ENCODE assay signal across 9 cellular contexts in the genomic region with DNA sequence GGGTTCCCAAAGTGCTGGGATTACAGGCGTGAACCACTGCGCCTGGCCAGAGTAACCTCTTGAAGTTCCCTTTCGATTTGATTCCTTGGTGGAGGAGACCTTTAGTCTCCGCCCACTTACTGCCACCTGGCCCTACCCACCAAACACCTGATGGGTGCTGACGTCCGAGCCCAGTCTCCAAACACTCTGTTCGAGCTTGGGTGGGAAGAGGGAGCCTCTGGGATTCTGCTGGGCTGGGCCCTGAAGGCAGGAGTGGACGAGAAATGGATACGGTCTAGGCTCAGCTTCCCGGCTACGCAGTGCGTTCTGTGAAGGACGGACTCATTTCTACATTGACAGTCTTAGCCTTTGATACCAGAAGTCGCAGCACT. TPM values are rescaled to one million over a fixed set of nuclear protein-coding genes. Genes with fewer than 3 reads are reported as not detected.
DNase-seq lines count a peak whose midpoint lies in the region; ATAC-seq and TF ChIP-seq lines count a peak whose summit lies in the region.
"Had no signal": no experiment of that assay in that cellular context is flagged by ENCODE, and none has a peak within 500 bp of the region (broad histone marks: within the 10 kb centered on the region; RNA-seq: fewer than 3 reads in every experiment).

No MANE protein-coding gene starts in this region.

- H3K27me3 Mint-ChIP-seq in CD8-positive, alpha-beta T cell (ENCODE audit: low read depth), result no peaks in the 10 kb centered on the region
- H3K27me3 Mint-ChIP-seq in activated B cell treated with CpG ODN at 0.5 μM for 24 hours (peaks cover 21% of the 10 kb centered on the region), natural killer cell (ENCODE audit: low read depth in 2 of 2) (peaks cover 28 to 32% of the 10 kb centered on the region in 2 donors)

- no peaks in the 10 kb centered on the region for H3K27me3 ChIP-seq in CD8-positive, alpha-beta T cell (ENCODE audit: insufficient read depth, low read length)
- H3K27me3 ChIP-seq in MG63 (no peaks in the 10 kb centered on the region), esophagus squamous epithelium (no peaks in the 10 kb centered on the region)

- H3K36me3 Mint-ChIP-seq in CD8-positive, alpha-beta T cell, result peaks cover 4% of the 10 kb centered on the region
- H3K36me3 Mint-ChIP-seq in activated B cell treated with CpG ODN at 0.5 μM for 24 hours (ENCODE audit: low read depth), result no peaks in the 10 kb centered on the region
- H3K36me3 Mint-ChIP-seq in natural killer cell, result no peaks in the 10 kb centered on the region

- no peak overlapping the region for H3K27ac ChIP-seq in CD8-positive, alpha-beta T cell (ENCODE audit: low read depth, low read length)
- H3K27ac ChIP-seq in esophagus squamous epithelium, result peak overlapping the region; percentile 89 to 95 (median 92)
- H3K27ac ChIP-seq: HL-60 had no signal

- no peaks in the 10 kb centered on the region for H3K9me3 ChIP-seq in CD8-positive, alpha-beta T cell (ENCODE audit: low read length)
- H3K9me3 ChIP-seq in MG63, result no peaks in the 10 kb centered on the region
- H3K9me3 ChIP-seq in esophagus squamous epithelium, result no peaks in the 10 kb centered on the region

- no peaks in the 10 kb centered on the region for H3K36me3 ChIP-seq in CD8-positive, alpha-beta T cell (ENCODE audit: insufficient read depth, low read length)
- H3K36me3 ChIP-seq in MG63 (peaks cover 32% of the 10 kb centered on the region), esophagus squamous epithelium (no peaks in the 10 kb centered on the region)

- peak overlapping the region; percentile 64 for H3K4me3 ChIP-seq in CD8-positive, alpha-beta T cell (ENCODE audit: low read depth, low read length)
- H3K4me3 ChIP-seq in MG63, result peak overlapping the region; percentile 89
- peak overlapping the region; percentile 63 to 84 (median 80) for H3K4me3 ChIP-seq in esophagus squamous epithelium

- peak in 3 of 4 donors; percentile 42 to 79 (median 73) for TF ChIP-seq POLR2A in esophagus squamous epithelium (IDR thresholded peaks at IDR 0.05)

- CTCF ChIA-PET in CD8-positive, alpha-beta T cell (lab: Charles Lee), result interaction anchor here (1.0 to 3.2 kb wide), 2 partner anchors 32 to 39 kb away, joined by 4 to 13 read pairs; no protein-coding TSS in a partner anchor
- CTCF ChIA-PET in activated B cell treated with CpG ODN at 0.5 μM for 24 hours (lab: Charles Lee), result interaction anchor here (1.9 kb wide), 1 partner anchor 58 kb away, joined by 11 read pairs; no protein-coding TSS in a partner anchor

- intact Hi-C loops in CD8-positive, alpha-beta T cell (cut with DNase I, micrococcal nuclease), result loop anchor here (1.0 kb wide), 2 partner anchors 39 to 40 kb away; a partner anchor contains a TSS
- intact Hi-C loops in activated B cell treated with CpG ODN at 0.5 μM for 24 hours (cut with micrococcal nuclease), result no loop called here
- intact Hi-C loops in esophagus squamous epithelium (cut with DNase I), result no loop called here
- intact Hi-C loops in natural killer cell (cut with micrococcal nuclease), result no loop called here

- WGBS in esophagus squamous epithelium, 2 donors, result 0% methylated on average over 5 of the region's 14 CpGs; no CpG with 5 or more reads in 1 of the 2 donors

- H3K9me3 Mint-ChIP-seq in CD8-positive, alpha-beta T cell, result no peaks in the 10 kb centered on the region
- H3K9me3 Mint-ChIP-seq in activated B cell treated with CpG ODN at 0.5 μM for 24 hours (no peaks in the 10 kb centered on the region), natural killer cell (no peaks in the 10 kb centered on the region)

- peak overlapping the region; percentile 89 for H3K4me3 Mint-ChIP-seq in CD8-positive, alpha-beta T cell
- peak overlapping the region; percentile 91 for H3K4me3 Mint-ChIP-seq in activated B cell treated with CpG ODN at 0.5 μM for 24 hours
- peak overlapping the region; percentile 89 for H3K4me3 Mint-ChIP-seq in natural killer cell

- H3K27ac Mint-ChIP-seq in CD8-positive, alpha-beta T cell, result peak overlapping the region; percentile 72
- H3K27ac Mint-ChIP-seq in activated B cell treated with CpG ODN at 0.5 μM for 24 hours (peak overlapping the region; percentile 41), natural killer cell (no peak overlapping the region)

- H3K4me1 ChIP-seq in CD8-positive, alpha-beta T cell (ENCODE audit: insufficient read depth, low read length), result peaks cover 9% of the 10 kb centered on the region
- H3K4me1 ChIP-seq in esophagus squamous epithelium, result peaks cover 40 to 95% (median 78%) of the 10 kb centered on the region in 3 donors

- no peak for TF ChIP-seq CTCF in CD8-positive, alpha-beta T cell (IDR thresholded peaks at IDR 0.05)
- TF ChIP-seq CTCF in activated B cell treated with CpG ODN at 0.5 μM for 24 hours (IDR thresholded peaks at IDR 0.05) (no peak), esophagus squamous epithelium (IDR thresholded peaks at IDR 0.05) (peak in 1 of 6 experiments; percentile 5), natural killer cell (IDR thresholded peaks at IDR 0.05) (no peak)

- ATAC-seq in CD8-positive, alpha-beta T cell, result peak; percentile 10
- ATAC-seq in activated B cell treated with CpG ODN at 0.5 μM for 24 hours (ENCODE audit: low read depth) (peak; percentile 11), natural killer cell (peak in 1 of 3 donors; percentile 23), GM21737 (IDR thresholded peaks at IDR 0.05; ENCODE audit: unreplicated experiment) (no peak), HG03439 (IDR thresholded peaks at IDR 0.05; ENCODE audit: unreplicated experiment) (no peak), GM18867 (IDR thresholded peaks at IDR 0.05; ENCODE audit: unreplicated experiment) (no peak)

- peaks cover 19% of the 10 kb centered on the region for H3K4me1 Mint-ChIP-seq in CD8-positive, alpha-beta T cell (ENCODE audit: low read depth)
- peaks cover 29% of the 10 kb centered on the region for H3K4me1 Mint-ChIP-seq in activated B cell treated with CpG ODN at 0.5 μM for 24 hours
- H3K4me1 Mint-ChIP-seq in natural killer cell, result peaks cover 10 to 25% of the 10 kb centered on the region in 2 donors

- peak in 1 of 7 experiments; percentile 17 for DNase-seq in CD8-positive, alpha-beta T cell
- DNase-seq in MG63, result no peak
- no peak for DNase-seq in activated B cell treated with CpG ODN at 0.5 μM for 24 hours
- no peak for DNase-seq in esophagus squamous epithelium (lab: John Stamatoyannopoulos, UW)
- no peak for DNase-seq in natural killer cell

- POLR2A ChIA-PET in CD8-positive, alpha-beta T cell (lab: Charles Lee), result interaction anchor here (2.6 kb wide), 1 partner anchor 39 kb away, joined by 9 read pairs; a partner anchor contains a TSS
- POLR2A ChIA-PET in activated B cell treated with CpG ODN at 0.5 μM for 24 hours (lab: Charles Lee), result interaction anchor here (0.5 to 1.8 kb wide), 2 partner anchors 39 to 718 kb away, joined by 4 to 5 read pairs; no protein-coding TSS in a partner anchor

RNA-seq across cellular contexts. Expression of a gene that starts 0.9 kb away (rescaled TPM):
- 1 to 10 TPM; 1.6 to 2.0 TPM for total RNA-seq in CD8-positive, alpha-beta T cell
- 162 and 248 TPM in 2 replicates for total RNA-seq in MG63 (2014; rRNA removed; shearing (Covaris generic); ENCODE audit: low replicate concordance)
- total RNA-seq in activated B cell treated with CpG ODN at 0.5 μM for 24 hours (7.7 and 9.8 TPM in 2 replicates), esophagus squamous epithelium (10 to 100 TPM; 44.4 to 86.3 (median 77.0) TPM), natural killer cell (1 to 10 TPM in 2 of 3 donors, under 1 TPM in 1; 0.47 to 2.8 (median 1.4) TPM)

RNA-seq across cellular contexts. Expression of a gene that starts 40.1 kb away (rescaled TPM):
- total RNA-seq in CD8-positive, alpha-beta T cell, result 10 to 100 TPM in 1 of 2 experiments, 1 to 10 TPM in 1; 8.4 to 10.4 TPM
- 16.9 and 25.8 TPM in 2 replicates for total RNA-seq in MG63 (2014; rRNA removed; shearing (Covaris generic); ENCODE audit: low replicate concordance)
- total RNA-seq in activated B cell treated with CpG ODN at 0.5 μM for 24 hours (15.9 and 16.2 TPM in 2 replicates), esophagus squamous epithelium (10 to 100 TPM in 3 of 4 donors, 1 to 10 TPM in 1; 5.2 to 20.2 (median 12.8) TPM), natural killer cell (10 to 100 TPM; 23.2 to 32.9 (median 23.6) TPM)

Comparison
In these comparisons a context has a peak if more than half of its experiments do, and no peak if none do; other contexts are left out.
1. ATAC-seq: peak in CD8-positive, alpha-beta T cell (single experiment) and activated B cell treated with CpG ODN at 0.5 μM for 24 hours (single experiment); none in GM21737 (single experiment), HG03439 (single experiment) and GM18867 (single experiment).
2. H3K27ac Mint-ChIP-seq: peak in CD8-positive, alpha-beta T cell (single experiment) and activated B cell treated with CpG ODN at 0.5 μM for 24 hours (single experiment); none in natural killer cell (0 of 2).
3. intact Hi-C loops: an anchor here in CD8-positive, alpha-beta T cell (1.0 kb wide); none called in activated B cell treated with CpG ODN at 0.5 μM for 24 hours, esophagus squamous epithelium and natural killer cell.
4. Peak in every context shown above with its lines, with median percentiles within 50 percentile points of each other: H3K4me3 ChIP-seq and H3K4me3 Mint-ChIP-seq.